Comparison of ENCODE assay signal across 8 cellular contexts in the genomic region with DNA sequence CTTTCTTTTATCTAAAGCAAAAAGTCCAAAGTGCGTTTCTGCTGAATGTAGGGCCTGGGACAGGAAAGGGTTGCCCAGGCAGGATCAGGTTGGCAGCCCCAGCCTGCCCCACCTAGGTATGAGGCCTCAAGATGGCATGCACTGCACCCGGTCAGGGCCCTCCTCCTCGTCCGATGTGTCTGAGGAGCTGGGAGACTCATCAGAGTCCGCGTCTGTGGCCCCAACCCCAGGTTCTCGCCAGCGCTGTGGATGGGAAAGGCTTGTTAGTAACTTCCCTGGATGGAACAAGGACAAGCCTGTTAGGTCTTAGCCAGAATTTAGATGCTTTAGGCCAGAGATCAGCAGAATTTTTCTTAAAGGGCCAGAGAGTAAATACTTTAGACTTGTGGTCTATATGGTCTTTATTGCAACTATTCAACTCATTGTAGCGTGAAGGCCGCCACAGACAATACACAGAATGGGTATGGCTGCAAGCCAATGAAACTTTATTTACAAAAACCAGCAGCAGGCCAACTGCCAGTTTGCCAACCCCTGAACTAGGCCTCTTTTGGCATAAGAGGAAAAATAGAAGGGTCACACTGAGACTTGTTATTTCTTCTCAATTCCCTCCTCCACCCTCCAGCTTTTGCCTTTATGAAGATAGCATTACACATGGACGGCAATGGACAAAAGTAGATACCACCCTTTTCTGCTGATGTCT. TPM values are rescaled to one million over a fixed set of nuclear protein-coding genes. Genes with fewer than 3 reads are reported as not detected.
DNase-seq lines count a peak whose midpoint lies in the region; ATAC-seq and TF ChIP-seq lines count a peak whose summit lies in the region.

No MANE protein-coding gene starts in this region.

- TF ChIP-seq POLR2A in sigmoid colon (IDR thresholded peaks at IDR 0.05): no peak

- H3K4me1 ChIP-seq in adipocyte (ENCODE audit: control insufficient read depth, insufficient read depth, low read length): peaks cover 49% of the 10 kb centered on the region
- H3K4me1 ChIP-seq in sigmoid colon: peaks cover 0 to 44% (median 40%) of the 10 kb centered on the region in 4 donors

- no peak for TF ChIP-seq CTCF in sigmoid colon (IDR thresholded peaks at IDR 0.05)

- H3K27ac ChIP-seq in sigmoid colon: peak overlapping the region; percentile 73 to 84 (median 76)

- H3K36me3 ChIP-seq in adipocyte (ENCODE audit: control insufficient read depth, insufficient read depth, low read length, severe bottlenecking): peaks cover 94% of the 10 kb centered on the region
- H3K36me3 ChIP-seq in sigmoid colon: peaks cover 45 to 79% (median 56%) of the 10 kb centered on the region in 4 donors

- intact Hi-C loops in left ventricle myocardium superior (cut with micrococcal nuclease): no loop called here
- intact Hi-C loops in sigmoid colon (cut with DNase I): no loop called here

- DNase-seq in DMS79 (lab: John Stamatoyannopoulos, UW) (peak; percentile 30), adipocyte (ENCODE audit: low read depth) (no peak), left ventricle myocardium superior (no peak), sigmoid colon (no peak), hepatic stellate cell (ENCODE audit: low spot score) (no peak), retina (no peak), NCI-H1417 treated with DMSO at 0.1 percent for 48 hours (lab: John Stamatoyannopoulos, UW) (no peak)

- TF ChIP-seq EP300 in sigmoid colon (IDR thresholded peaks at IDR 0.05): no peak

- H3K27me3 ChIP-seq in adipocyte (replicated peaks; ENCODE audit: control insufficient read depth, insufficient read depth, low read length): no peaks in the 10 kb centered on the region
- no peaks in the 10 kb centered on the region for H3K27me3 ChIP-seq in sigmoid colon

- H3K9ac ChIP-seq in adipocyte (ENCODE audit: low read length): peak overlapping the region; percentile 54

- no peaks in the 10 kb centered on the region for H3K9me3 ChIP-seq in adipocyte (ENCODE audit: control insufficient read depth, low read length)
- no peaks in the 10 kb centered on the region for H3K9me3 ChIP-seq in sigmoid colon

- 25 to 69% methylated on average over 11 of the region's 11 CpGs for WGBS in sigmoid colon, 2 donors

- H3K4me3 ChIP-seq in adipocyte (ENCODE audit: low read length) (no peak overlapping the region), sigmoid colon (no peak overlapping the region)

- ATAC-seq in left ventricle myocardium superior (peak; percentile 9), GM21515 (IDR thresholded peaks at IDR 0.05; ENCODE audit: unreplicated experiment) (no peak)

RNA-seq across cellular contexts. Expression of gene PEA15, which starts 12.4 kb away (rescaled TPM):
- total RNA-seq in left ventricle myocardium superior (277 TPM), sigmoid colon (100 to 1,000 TPM in 1 of 4 donors, 10 to 100 TPM in 3; 65.7 to 126 (median 88.8) TPM)
- polyA plus RNA-seq in sigmoid colon: 100 to 1,000 TPM in 2 of 3 donors, 10 to 100 TPM in 1; 42.5 to 113 (median 109) TPM

RNA-seq across cellular contexts. Expression of gene CASQ1, which starts 27.2 kb away (rescaled TPM):
- total RNA-seq in left ventricle myocardium superior: 20.0 TPM
- total RNA-seq in sigmoid colon: 1 to 10 TPM in 3 of 4 donors, under 1 TPM in 1; 0.66 to 9.4 (median 2.4) TPM
- polyA plus RNA-seq in sigmoid colon: under 1 TPM in 2 of 3 donors, not detected in 1; 0.28 to 0.60 TPM

RNA-seq across cellular contexts. Expression of gene DCAF8, which starts 44.7 kb away (rescaled TPM):
- total RNA-seq in left ventricle myocardium superior (145 TPM), sigmoid colon (100 to 1,000 TPM; 138 to 184 (median 147) TPM)
- 10 to 100 TPM; 28.2 to 76.1 (median 44.4) TPM for polyA plus RNA-seq in sigmoid colon
